8 cellular contexts compared by ENCODE assay signal in genomic region chr9:128684065-128684324, GRCh38. TPM values are rescaled to one million over a fixed set of nuclear protein-coding genes. Genes with fewer than 3 reads are reported as not detected.
DNase-seq lines count a peak whose midpoint lies in the region; ATAC-seq and TF ChIP-seq lines count a peak whose summit lies in the region.

No MANE protein-coding gene starts in this region.

- H3K4me3 ChIP-seq in SJSA1 (peak overlapping the region; percentile 39), gastroesophageal sphincter (peak overlapping the region; percentile 40 to 52), skeletal muscle tissue (ENCODE audit: low read length in 3 of 3) (peak overlapping the region; percentile 61 to 75 (median 63))

- H3K9me3 ChIP-seq in SJSA1 (replicated peaks) (no peaks in the 10 kb centered on the region), gastroesophageal sphincter (no peaks in the 10 kb centered on the region), skeletal muscle tissue (ENCODE audit: control insufficient read depth in 3 of 3, low read length in 3 of 3) (no peaks in the 10 kb centered on the region)

- H3K9ac ChIP-seq in skeletal muscle tissue (ENCODE audit: low read depth in 1 of 3, low read length in 3 of 3): peak overlapping the region; percentile 29 to 70 (median 68)

- H3K27me3 ChIP-seq in SJSA1 (replicated peaks): no peaks in the 10 kb centered on the region
- H3K27me3 ChIP-seq in gastroesophageal sphincter: no peaks in the 10 kb centered on the region
- peaks cover 0 to 12% (median 5%) of the 10 kb centered on the region in 3 donors for H3K27me3 ChIP-seq in skeletal muscle tissue (ENCODE audit: control insufficient read depth in 3 of 3, insufficient read depth in 3 of 3, low read length in 3 of 3)

- TF ChIP-seq EP300 in gastroesophageal sphincter (IDR thresholded peaks at IDR 0.05): no peak

- H3K36me3 ChIP-seq in SJSA1: peaks cover under 1% of the 10 kb centered on the region; the same call in 1 of the 2 replicates
- no peaks in the 10 kb centered on the region for H3K36me3 ChIP-seq in gastroesophageal sphincter
- H3K36me3 ChIP-seq in skeletal muscle tissue (ENCODE audit: control insufficient read depth in 3 of 3, insufficient read depth in 3 of 3, low read length in 3 of 3): no peaks in the 10 kb centered on the region

- ATAC-seq in GM21423 (IDR thresholded peaks at IDR 0.05; ENCODE audit: unreplicated experiment) (peak; percentile 2), gastroesophageal sphincter (no peak)

- TF ChIP-seq POLR2A in gastroesophageal sphincter (IDR thresholded peaks at IDR 0.05): no peak

- DNase-seq in SJSA1 (ENCODE audit: low read depth in 1 of 2, low spot score in 2 of 2): no peak
- no peak for DNase-seq in nucleus accumbens (lab: John Stamatoyannopoulos, UW)
- no peak for DNase-seq in kidney tubule cell (ENCODE audit: low spot score)
- DNase-seq in NCI-H748 (lab: John Stamatoyannopoulos, UW; ENCODE audit: unreplicated experiment): no peak
- no peak for DNase-seq in dedifferentiated amniotic fluid mesenchymal stem cell (ENCODE audit: extremely low spot score)

- H3K4me1 ChIP-seq in SJSA1 (replicated peaks): peaks cover 27% of the 10 kb centered on the region
- peaks cover 0 to 39% (median 11%) of the 10 kb centered on the region in 3 donors for H3K4me1 ChIP-seq in gastroesophageal sphincter
- peaks cover 8 to 15% (median 10%) of the 10 kb centered on the region in 3 donors for H3K4me1 ChIP-seq in skeletal muscle tissue (ENCODE audit: control insufficient read depth in 3 of 3, insufficient read depth in 3 of 3, low read length in 3 of 3)

- TF ChIP-seq CTCF in gastroesophageal sphincter (IDR thresholded peaks at IDR 0.05): no peak

- 0% methylated on average over 3 of the region's 3 CpGs for WGBS in gastroesophageal sphincter (ENCODE audit: low coverage in 1 of 2), 2 donors

- H3K27ac ChIP-seq in SJSA1 (peak overlapping the region; percentile 33; the same call in 1 of the 2 replicates), gastroesophageal sphincter (peak overlapping the region in 3 of 4 donors; percentile 51 to 67 (median 56)), skeletal muscle tissue (ENCODE audit: low read depth, low read length) (peak overlapping the region; percentile 37)

RNA-seq across cellular contexts. Expression of gene SET, which starts 5.0 kb away (rescaled TPM):
- total RNA-seq in SJSA1 (2014; rRNA removed; shearing (Covaris generic)): 538 and 648 TPM in 2 replicates
- total RNA-seq in gastroesophageal sphincter: 100 to 1,000 TPM; 209 to 355 (median 256) TPM
- total RNA-seq in skeletal muscle tissue: 336 TPM

RNA-seq across cellular contexts. Expression of gene PKN3, which starts 18.3 kb away (rescaled TPM):
- 9.5 and 13.6 TPM in 2 replicates for total RNA-seq in SJSA1 (2014; rRNA removed; shearing (Covaris generic))
- 1 to 10 TPM; 2.3 to 7.5 (median 4.0) TPM for total RNA-seq in gastroesophageal sphincter
- total RNA-seq in skeletal muscle tissue: 2.1 TPM

RNA-seq across cellular contexts. Expression of gene DYNC2I2, which starts 27.3 kb away (rescaled TPM):
- 79.8 and 85.3 TPM in 2 replicates for total RNA-seq in SJSA1 (2014; rRNA removed; shearing (Covaris generic))
- total RNA-seq in gastroesophageal sphincter (10 to 100 TPM; 28.3 to 47.0 (median 37.7) TPM), skeletal muscle tissue (31.8 TPM)

RNA-seq across cellular contexts. Expression of gene ZDHHC12, which starts 39.9 kb away (rescaled TPM):
- 47.1 and 62.1 TPM in 2 replicates for total RNA-seq in SJSA1 (2014; rRNA removed; shearing (Covaris generic))
- 10 to 100 TPM; 19.5 to 24.5 (median 22.2) TPM for total RNA-seq in gastroesophageal sphincter
- total RNA-seq in skeletal muscle tissue: 2.6 TPM
